10 cellular contexts compared by ENCODE assay signal in genomic region chr1:116668277-116668676, GRCh38. TPM values are rescaled to one million over a fixed set of nuclear protein-coding genes. Genes with fewer than 3 reads are reported as not detected.
DNase-seq lines count a peak whose midpoint lies in the region; ATAC-seq and TF ChIP-seq lines count a peak whose summit lies in the region.
"Had no signal": no experiment of that assay in that cellular context is flagged by ENCODE, and none has a peak within 500 bp of the region (broad histone marks: within the 10 kb centered on the region; RNA-seq: fewer than 3 reads in every experiment).

No MANE protein-coding gene starts in this region.

- intact Hi-C loops in CD4-positive, alpha-beta memory T cell (cut with micrococcal nuclease) = no loop called here
- intact Hi-C loops in sigmoid colon (cut with DNase I) = no loop called here

- H3K4me3 ChIP-seq in CD4-positive, alpha-beta memory T cell (ENCODE audit: low read length in 2 of 2) = no peak overlapping the region
- peak overlapping the region; percentile 65 for H3K4me3 ChIP-seq in LNCaP clone FGC (ENCODE audit: low read depth, low read length)
- peak overlapping the region; percentile 36 to 50 for H3K4me3 ChIP-seq in duodenal mucosa (ENCODE audit: low read depth in 1 of 2, low read length in 2 of 2)
- H3K4me3 ChIP-seq in sigmoid colon = no peak overlapping the region

- peak overlapping the region; percentile 72 to 84 (median 80) for H3K4me3 Mint-ChIP-seq in CD4-positive, alpha-beta memory T cell
- peak overlapping the region; percentile 78 for H3K4me3 Mint-ChIP-seq in nephron progenitor cell

- no peak for TF ChIP-seq EP300 in sigmoid colon (IDR thresholded peaks at IDR 0.05)

- peak overlapping the region in 3 of 7 donors; percentile 4 to 58 (median 54) for H3K27ac Mint-ChIP-seq in CD4-positive, alpha-beta memory T cell
- no peak overlapping the region for H3K27ac Mint-ChIP-seq in nephron progenitor cell

- H3K36me3 Mint-ChIP-seq in CD4-positive, alpha-beta memory T cell = no peaks in the 10 kb centered on the region
- peaks cover 4% of the 10 kb centered on the region for H3K36me3 Mint-ChIP-seq in nephron progenitor cell (ENCODE audit: low read depth)

- no peak for TF ChIP-seq CTCF in LNCaP clone FGC (IDR thresholded peaks at IDR 0.05; ENCODE audit: control insufficient read depth, extremely low read depth, insufficient read depth)
- no peak for TF ChIP-seq CTCF in nephron progenitor cell (IDR thresholded peaks at IDR 0.05)
- no peak for TF ChIP-seq CTCF in sigmoid colon (IDR thresholded peaks at IDR 0.05)

- H3K4me1 ChIP-seq in CD4-positive, alpha-beta memory T cell (ENCODE audit: insufficient read depth, low read length) = peaks cover 9% of the 10 kb centered on the region
- H3K4me1 ChIP-seq in duodenal mucosa (ENCODE audit: control insufficient read depth in 1 of 2, insufficient read depth in 2 of 2, low read length in 2 of 2) (peaks cover 28 to 29% of the 10 kb centered on the region in 2 donors), sigmoid colon (peaks cover 0 to 20% (median 15%) of the 10 kb centered on the region in 4 donors)

- CTCF ChIA-PET in CD4-positive, alpha-beta memory T cell (lab: Charles Lee; ENCODE audit: partially characterized antibody) = interaction anchor here (1.6 kb wide), 1 partner anchor 94 kb away, joined by 4 read pairs; no protein-coding TSS in a partner anchor

- peaks cover 12% of the 10 kb centered on the region for H3K27me3 ChIP-seq in CD4-positive, alpha-beta memory T cell (ENCODE audit: insufficient read depth, low read length)
- peaks cover 0 to 6% of the 10 kb centered on the region in 2 donors for H3K27me3 ChIP-seq in duodenal mucosa (ENCODE audit: control insufficient read depth in 1 of 2, insufficient read depth in 2 of 2, low read length in 2 of 2)
- no peaks in the 10 kb centered on the region for H3K27me3 ChIP-seq in sigmoid colon

- H3K9me3 ChIP-seq in CD4-positive, alpha-beta memory T cell (ENCODE audit: control insufficient read depth in 1 of 2, low read length in 2 of 2) = no peaks in the 10 kb centered on the region
- H3K9me3 ChIP-seq in duodenal mucosa (ENCODE audit: control insufficient read depth in 1 of 2, low read length in 2 of 2) (no peaks in the 10 kb centered on the region), sigmoid colon (no peaks in the 10 kb centered on the region)
- H3K9me3 ChIP-seq: heart right ventricle, transverse colon had no signal

- no peak for DNase-seq in CD4-positive, alpha-beta memory T cell
- DNase-seq in LNCaP clone FGC (ENCODE audit: low read depth) (no peak), nephron progenitor cell (no peak), GOT3 (lab: John Stamatoyannopoulos, UW) (no peak), sigmoid colon (no peak), DMS 273 (lab: John Stamatoyannopoulos, UW; ENCODE audit: unreplicated experiment) (no peak)

- H3K27me3 Mint-ChIP-seq in CD4-positive, alpha-beta memory T cell = peaks cover 19 to 23% of the 10 kb centered on the region in 2 donors
- H3K27me3 Mint-ChIP-seq in nephron progenitor cell (ENCODE audit: low read depth, poor library complexity) = peaks cover 17% of the 10 kb centered on the region

- no peak overlapping the region for H3K27ac ChIP-seq in CD4-positive, alpha-beta memory T cell (ENCODE audit: low read depth, low read length)
- no peak overlapping the region for H3K27ac ChIP-seq in duodenal mucosa (ENCODE audit: low read depth, low read length)
- H3K27ac ChIP-seq in sigmoid colon = no peak overlapping the region

- H3K9ac ChIP-seq in duodenal mucosa (ENCODE audit: low read depth in 1 of 2, low read length in 2 of 2) = no peak overlapping the region

- ATAC-seq in HG03045 (IDR thresholded peaks at IDR 0.05; ENCODE audit: unreplicated experiment) = no peak

- no peaks in the 10 kb centered on the region for H3K36me3 ChIP-seq in CD4-positive, alpha-beta memory T cell (ENCODE audit: insufficient read depth, low read length)
- peaks cover 0 to 3% of the 10 kb centered on the region in 2 donors for H3K36me3 ChIP-seq in duodenal mucosa (ENCODE audit: control insufficient read depth in 1 of 2, insufficient read depth in 2 of 2, low read length in 2 of 2)
- no peaks in the 10 kb centered on the region for H3K36me3 ChIP-seq in sigmoid colon
- H3K36me3 ChIP-seq: heart right ventricle, transverse colon had no signal

- WGBS in sigmoid colon, 2 donors = 84 to 87% methylated on average over 7 of the region's 7 CpGs

- POLR2A ChIA-PET in CD4-positive, alpha-beta memory T cell (lab: Charles Lee; ENCODE audit: partially characterized antibody) = interaction anchor here (0.9 to 2.5 kb wide), 2 partner anchors 94 to 392 kb away, joined by 3 to 6 read pairs; partner anchors contain the start of gene TTF2

- peaks cover 9 to 18% (median 11%) of the 10 kb centered on the region in 4 donors for H3K4me1 Mint-ChIP-seq in CD4-positive, alpha-beta memory T cell
- H3K4me1 Mint-ChIP-seq in nephron progenitor cell = peaks cover 47% of the 10 kb centered on the region

- no peak for TF ChIP-seq POLR2A in sigmoid colon (IDR thresholded peaks at IDR 0.05)

- H3K9me3 Mint-ChIP-seq in CD4-positive, alpha-beta memory T cell = no peaks in the 10 kb centered on the region
- peaks cover 4% of the 10 kb centered on the region for H3K9me3 Mint-ChIP-seq in nephron progenitor cell

RNA-seq across cellular contexts. Expression of gene IGSF3, which starts 0.7 kb away (rescaled TPM):
- total RNA-seq in CD4-positive, alpha-beta memory T cell = under 1 TPM in 1 of 2 experiments, not detected in 1; 0.06 TPM
- polyA plus RNA-seq in CD4-positive, alpha-beta memory T cell = not detected
- 1 to 10 TPM; 3.9 to 7.2 (median 6.2) TPM for total RNA-seq in sigmoid colon
- polyA plus RNA-seq in sigmoid colon = 10 to 100 TPM in 1 of 3 donors, 1 to 10 TPM in 2; 1.8 to 10.2 (median 2.5) TPM

Comparison
In these comparisons a context has a peak if more than half of its experiments do, and no peak if none do; other contexts are left out.
1. H3K4me3 ChIP-seq: peak in LNCaP clone FGC (single experiment) and duodenal mucosa (2 of 2); none in CD4-positive, alpha-beta memory T cell (0 of 2) and sigmoid colon (0 of 4).
2. RNA of gene IGSF3, which starts 0.7 kb away (total RNA-seq): 3.9 to 7.2 TPM in sigmoid colon; 0.06 TPM in CD4-positive, alpha-beta memory T cell; every median in the first group is over 4 times any median in the second.